1 cellular context compared by ENCODE assay signal in genomic region chr15:78446551-78446950, GRCh38.
TF ChIP-seq lines count a peak whose summit lies in the region.

No MANE protein-coding gene starts in this region.

TF ChIP-seq in WTC11, 78 proteins besides CTCF, POLR2A, EP300 and RAD21 (continued from another document):
- TF ChIP-seq PREB (CRISPR knock-in tag; IDR thresholded peaks at IDR 0.05; ENCODE audit: borderline replicate concordance) (no peak), RELA (CRISPR knock-in tag; IDR thresholded peaks at IDR 0.05; ENCODE audit: borderline replicate concordance) (no peak), ATF2 (CRISPR knock-in tag; IDR thresholded peaks at IDR 0.05; ENCODE audit: borderline replicate concordance, low read depth) (no peak), MAX (CRISPR knock-in tag; IDR thresholded peaks at IDR 0.05) (no peak), ZNF219 (CRISPR knock-in tag; IDR thresholded peaks at IDR 0.05; ENCODE audit: borderline replicate concordance) (no peak), HMGXB4 (CRISPR knock-in tag; IDR thresholded peaks at IDR 0.05) (no peak), TP53 (CRISPR knock-in tag; IDR thresholded peaks at IDR 0.05) (no peak), CBFB (CRISPR knock-in tag; IDR thresholded peaks at IDR 0.05; ENCODE audit: low read depth) (no peak), TEAD4 (CRISPR knock-in tag; IDR thresholded peaks at IDR 0.05) (no peak), SMAD3 (CRISPR knock-in tag; IDR thresholded peaks at IDR 0.05; ENCODE audit: borderline replicate concordance) (no peak), GTF2I (CRISPR knock-in tag; conservative IDR thresholded peaks at IDR 0.05) (no peak), TCF7 (CRISPR knock-in tag; IDR thresholded peaks at IDR 0.05; ENCODE audit: low read depth) (no peak)
